1 cellular context compared by ENCODE assay signal in the genomic region with DNA sequence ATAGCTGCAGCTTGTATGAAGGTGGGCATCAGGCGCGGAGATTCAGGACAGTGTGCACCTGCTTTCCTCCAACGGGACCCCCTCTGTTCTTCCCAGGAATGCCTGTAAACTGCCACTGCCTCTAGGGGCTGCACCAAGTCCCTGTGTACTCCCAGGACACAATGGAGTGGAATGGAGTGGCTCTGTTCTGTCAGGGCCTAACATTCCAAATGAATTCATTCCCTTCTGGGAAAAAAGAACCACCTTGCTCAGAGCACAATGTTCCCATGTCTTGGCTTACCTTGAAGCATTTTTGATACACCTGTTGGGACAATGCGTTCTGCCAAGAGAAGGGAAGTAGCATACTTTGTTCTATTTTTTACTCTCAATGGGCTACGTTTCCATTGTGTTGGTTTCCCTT.
TF ChIP-seq lines count a peak whose summit lies in the region.

No MANE protein-coding gene starts in this region.

TF ChIP-seq in H1, 55 proteins besides CTCF, POLR2A, EP300 and RAD21:
- TF ChIP-seq MAFK (IDR thresholded peaks at IDR 0.05; ENCODE audit: low read depth, low read length) (no peak), CEBPB (IDR thresholded peaks at IDR 0.05; ENCODE audit: low read depth, low read length) (no peak), POU5F1 (IDR thresholded peaks at IDR 0.05; ENCODE audit: low read depth, low read length) (no peak), EGR1 (IDR thresholded peaks at IDR 0.05; ENCODE audit: borderline replicate concordance, low read depth, low read length) (no peak), SIRT6 (IDR thresholded peaks at IDR 0.05; ENCODE audit: low read length) (no peak), RBBP5 (IDR thresholded peaks at IDR 0.05; ENCODE audit: borderline replicate concordance, low read depth, low read length) (no peak), RNF2 (IDR thresholded peaks at IDR 0.05; ENCODE audit: borderline replicate concordance, low read depth, low read length, missing control alignments, poor library complexity, severe bottlenecking) (no peak), PHF8 (conservative IDR thresholded peaks at IDR 0.05; ENCODE audit: low read depth, low read length) (no peak), BACH1 (IDR thresholded peaks at IDR 0.05; ENCODE audit: low read length) (no peak), SUZ12 (IDR thresholded peaks at IDR 0.05; ENCODE audit: low read length) (no peak), CHD2 (IDR thresholded peaks at IDR 0.05; ENCODE audit: low read length) (no peak), SAP30 (IDR thresholded peaks at IDR 0.05; ENCODE audit: insufficient read depth, insufficient replicate concordance, low read length) (no peak), ATF3 (IDR thresholded peaks at IDR 0.05; ENCODE audit: insufficient read depth, low read depth, low read length) (no peak), RXRA (IDR thresholded peaks at IDR 0.05; ENCODE audit: insufficient read depth, low read depth, low read length) (no peak), SP2 (IDR thresholded peaks at IDR 0.05; ENCODE audit: low read length) (no peak), CTBP2 (IDR thresholded peaks at IDR 0.05; ENCODE audit: borderline replicate concordance, insufficient read depth, insufficient read length, low read length) (no peak), SIN3A (conservative IDR thresholded peaks at IDR 0.05 in 1 of 2, IDR thresholded peaks at IDR 0.05 in 1 of 2; ENCODE audit: low read depth in 1 of 2, low read length in 2 of 2) (no peak)
- TF ChIP-seq, protein P1, sequence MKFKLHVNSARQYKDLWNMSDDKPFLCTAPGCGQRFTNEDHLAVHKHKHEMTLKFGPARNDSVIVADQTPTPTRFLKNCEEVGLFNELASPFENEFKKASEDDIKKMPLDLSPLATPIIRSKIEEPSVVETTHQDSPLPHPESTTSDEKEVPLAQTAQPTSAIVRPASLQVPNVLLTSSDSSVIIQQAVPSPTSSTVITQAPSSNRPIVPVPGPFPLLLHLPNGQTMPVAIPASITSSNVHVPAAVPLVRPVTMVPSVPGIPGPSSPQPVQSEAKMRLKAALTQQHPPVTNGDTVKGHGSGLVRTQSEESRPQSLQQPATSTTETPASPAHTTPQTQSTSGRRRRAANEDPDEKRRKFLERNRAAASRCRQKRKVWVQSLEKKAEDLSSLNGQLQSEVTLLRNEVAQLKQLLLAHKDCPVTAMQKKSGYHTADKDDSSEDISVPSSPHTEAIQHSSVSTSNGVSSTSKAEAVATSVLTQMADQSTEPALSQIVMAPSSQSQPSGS (IDR thresholded peaks at IDR 0.05; ENCODE audit: low read length) = no peak
- TF ChIP-seq, protein P2, sequence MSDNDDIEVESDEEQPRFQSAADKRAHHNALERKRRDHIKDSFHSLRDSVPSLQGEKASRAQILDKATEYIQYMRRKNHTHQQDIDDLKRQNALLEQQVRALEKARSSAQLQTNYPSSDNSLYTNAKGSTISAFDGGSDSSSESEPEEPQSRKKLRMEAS (IDR thresholded peaks at IDR 0.05) = no peak
